ENCODE assay signal across 18 cellular contexts in the genomic region with DNA sequence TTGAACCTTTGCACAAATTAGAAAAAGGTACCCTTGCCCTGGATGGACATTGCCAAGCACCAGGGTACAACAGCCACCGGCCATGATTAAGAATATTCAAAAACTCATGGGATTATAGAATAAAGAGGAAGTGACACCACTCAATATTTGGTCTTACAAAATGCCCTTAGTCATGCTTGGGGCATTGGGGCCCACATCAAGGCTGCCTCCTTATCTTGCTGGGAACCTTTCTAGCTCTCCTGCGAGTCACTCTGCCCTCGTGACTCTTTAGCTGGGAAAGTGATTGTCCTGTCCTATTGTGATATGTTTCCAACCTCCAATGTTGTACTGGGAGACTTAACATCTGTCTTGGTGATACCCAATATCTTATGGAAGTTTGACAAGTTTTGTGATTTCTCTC. TPM values are rescaled to one million over a fixed set of nuclear protein-coding genes. Genes with fewer than 3 reads are reported as not detected.
DNase-seq lines count a peak whose midpoint lies in the region; ATAC-seq, FAIRE-seq and TF ChIP-seq lines count a peak whose summit lies in the region.
"Had no signal": no experiment of that assay in that cellular context is flagged by ENCODE, and none has a peak within 500 bp of the region (broad histone marks: within the 10 kb centered on the region; RNA-seq: fewer than 3 reads in every experiment).

No MANE protein-coding gene starts in this region.

- no peak for FAIRE-seq in endothelial cell of umbilical vein (lab: Jason Lieb, UNC)
- FAIRE-seq: A204.1, kidney had no signal

- dilution Hi-C loops in endothelial cell of umbilical vein (cut with MboI; ENCODE audit: extremely low pct_ligation_motif_present, low sequenced_read_pairs): no loop called here

- BruUV-seq in MCF 10A (replicated peaks; lab: Mats Ljungman, UMichigan) (no TSS peak), PC-3 (replicated peaks; lab: Mats Ljungman, UMichigan) (no TSS peak), endothelial cell of umbilical vein (replicated peaks; lab: Mats Ljungman, UMichigan) (no TSS peak)

- no peaks in the 10 kb centered on the region for H3K9me3 ChIP-seq in breast epithelium
- H3K9me3 ChIP-seq in PC-3 (ENCODE audit: low read length): no peaks in the 10 kb centered on the region
- no peaks in the 10 kb centered on the region for H3K9me3 ChIP-seq in endothelial cell of umbilical vein (replicated peaks; ENCODE audit: control insufficient read depth, insufficient read depth, low read length)
- H3K9me3 ChIP-seq in thyroid gland: no peaks in the 10 kb centered on the region
- H3K9me3 ChIP-seq in uterus: no peaks in the 10 kb centered on the region

- H3K27me3 ChIP-seq in breast epithelium (no peaks in the 10 kb centered on the region), PC-3 (ENCODE audit: low read length) (no peaks in the 10 kb centered on the region), endothelial cell of umbilical vein (ENCODE audit: control insufficient read depth in 2 of 2, insufficient read depth in 2 of 2, low read length in 2 of 2) (no peaks in the 10 kb centered on the region), thyroid gland (no peaks in the 10 kb centered on the region), uterus (no peaks in the 10 kb centered on the region)

- H3K79me2 ChIP-seq in PC-3 (ENCODE audit: low read length) (no peaks in the 10 kb centered on the region), endothelial cell of umbilical vein (ENCODE audit: control insufficient read depth, insufficient read depth, low read length) (no peaks in the 10 kb centered on the region)

- TF ChIP-seq POLR2A in breast epithelium (IDR thresholded peaks at IDR 0.05) (no peak), endothelial cell of umbilical vein (IDR thresholded peaks at IDR 0.05; ENCODE audit: low read depth, low read length) (no peak), thyroid gland (IDR thresholded peaks at IDR 0.05) (no peak), uterus (IDR thresholded peaks at IDR 0.05) (no peak)

- no peaks in the 10 kb centered on the region for H3K9me1 ChIP-seq in endothelial cell of umbilical vein (replicated peaks; ENCODE audit: control insufficient read depth, extremely low read depth, insufficient read depth, low read length)

- no peaks in the 10 kb centered on the region for H4K20me1 ChIP-seq in PC-3 (ENCODE audit: low read length)
- H4K20me1 ChIP-seq in endothelial cell of umbilical vein (replicated peaks; ENCODE audit: control insufficient read depth, extremely low read depth, insufficient read depth, low read length): no peaks in the 10 kb centered on the region

- DNase-seq in MCF 10A (ENCODE audit: unreplicated experiment): peak; percentile 21
- no peak for DNase-seq in breast epithelium (ENCODE audit: low spot score in 2 of 2)
- peak; percentile 21 for DNase-seq in PC-3
- no peak for DNase-seq in endothelial cell of umbilical vein (ENCODE audit: low read depth, low spot score)
- no peak for DNase-seq in thyroid gland
- no peak for DNase-seq in uterus
- no peak for DNase-seq in iPS-NIHi7 (ENCODE audit: extremely low spot score)
- no peak for DNase-seq in GOT3 (lab: John Stamatoyannopoulos, UW)
- DNase-seq: activated CD4-positive, alpha-beta T cell treated with anti-CD3 and anti-CD28 coated beads for 1 hour; activated T-cell treated with anti-CD3 and anti-CD28 coated beads, Interleukin-2, amount 50 U/mL, for 24 hours; COR-L47; cortex of kidney; foreskin melanocyte; kidney; NCI-H2029 had no signal

- H3K9me2 ChIP-seq in PC-3 (replicated peaks; ENCODE audit: low read length): no peaks in the 10 kb centered on the region

- H3K27ac ChIP-seq in breast epithelium (no peak overlapping the region), PC-3 (ENCODE audit: low read length) (no peak overlapping the region), endothelial cell of umbilical vein (ENCODE audit: insufficient read depth, low read depth, low read length) (no peak overlapping the region), thyroid gland (peak overlapping the region; percentile 80 to 92 (median 82)), uterus (peak overlapping the region in 1 of 2 donors; percentile 62)

- WGBS in thyroid gland, 2 donors: 87 to 92% methylated on average over 3 of the region's 3 CpGs

- no peak for ATAC-seq in PC-3
- ATAC-seq: SK-N-SH treated with all-trans-retinoic acid at 6 μM for 48 hours had no signal

- no peaks in the 10 kb centered on the region for H3K9me3 Mint-ChIP-seq in MCF 10A (ENCODE audit: unreplicated experiment)
- H3K9me3 Mint-ChIP-seq: activated T-cell treated with anti-CD3 and anti-CD28 coated beads, Interleukin-2, amount 50 U/mL, for 24 hours; IgD-negative memory B cell had no signal

- no peaks in the 10 kb centered on the region for H3F3A ChIP-seq in PC-3 (ENCODE audit: low read length, unreplicated experiment)

- no peak overlapping the region for H3K9ac ChIP-seq in PC-3 (ENCODE audit: low read length)
- H3K9ac ChIP-seq in endothelial cell of umbilical vein (replicated peaks; ENCODE audit: extremely low read depth, insufficient read depth, low read length): no peak overlapping the region

- intact Hi-C loops in MCF 10A (cut with micrococcal nuclease) (no loop called here), breast epithelium (cut with DNase I; ENCODE audit: low total_unique reads) (no loop called here), PC-3 (cut with micrococcal nuclease) (no loop called here), endothelial cell of umbilical vein (cut with micrococcal nuclease) (no loop called here), thyroid gland (cut with DNase I) (no loop called here), uterus (cut with DNase I; ENCODE audit: low total_unique reads) (no loop called here)

- no peak for TF ChIP-seq CTCF in MCF 10A (IDR thresholded peaks at IDR 0.05; ENCODE audit: unreplicated experiment)
- no peak for TF ChIP-seq CTCF in breast epithelium (IDR thresholded peaks at IDR 0.05)
- no peak for TF ChIP-seq CTCF in PC-3 (conservative IDR thresholded peaks at IDR 0.05; ENCODE audit: low read depth, low read length)
- no peak for TF ChIP-seq CTCF in endothelial cell of umbilical vein (IDR thresholded peaks at IDR 0.05; ENCODE audit: extremely low read depth in 1 of 2, insufficient read depth in 1 of 2, low read depth in 1 of 2, low read length in 2 of 2)
- no peak for TF ChIP-seq CTCF in thyroid gland (IDR thresholded peaks at IDR 0.05)
- TF ChIP-seq CTCF in uterus (IDR thresholded peaks at IDR 0.05): no peak

- H3K4me1 Mint-ChIP-seq in MCF 10A (ENCODE audit: insufficient read depth, unreplicated experiment): peaks cover 14% of the 10 kb centered on the region

- H2AFZ ChIP-seq in PC-3 (ENCODE audit: low read length) (no peak overlapping the region), endothelial cell of umbilical vein (ENCODE audit: low read depth, low read length) (no peak overlapping the region)

- POLR2A ChIA-PET in MCF 10A (lab: Yijun Ruan, JAX) (interaction anchor here (1.9 to 2.2 kb wide), 2 partner anchors 18 to 166 kb away, joined by 4 to 8 read pairs; no protein-coding TSS in a partner anchor), PC-3 (lab: Charles Lee; ENCODE audit: unreplicated experiment) (no interaction called here), endothelial cell of umbilical vein (lab: Charles Lee) (no interaction called here)

- H3K27ac Mint-ChIP-seq in MCF 10A (ENCODE audit: low read depth, unreplicated experiment): no peak overlapping the region
- H3K27ac Mint-ChIP-seq: activated T-cell treated with anti-CD3 and anti-CD28 coated beads, Interleukin-2, amount 50 U/mL, for 24 hours; IgD-negative memory B cell had no signal

- H3K36me3 Mint-ChIP-seq in MCF 10A (ENCODE audit: insufficient read depth, unreplicated experiment): no peaks in the 10 kb centered on the region

- H3K4me3 ChIP-seq in breast epithelium (no peak overlapping the region), PC-3 (ENCODE audit: low read length) (no peak overlapping the region), endothelial cell of umbilical vein (replicated peaks in 1 of 3; ENCODE audit: insufficient read depth in 1 of 3, low read depth in 1 of 3, low read length in 3 of 3) (no peak overlapping the region), thyroid gland (replicated peaks in 1 of 3) (no peak overlapping the region), uterus (no peak overlapping the region)

- CTCF ChIA-PET in MCF 10A (lab: Yijun Ruan, JAX) (interaction anchor here (0.6 to 6.2 kb wide), 14 partner anchors 9 to 302 kb away, joined by 3 to 76 read pairs (median 4); a partner anchor contains a TSS), PC-3 (lab: Charles Lee) (no interaction called here), endothelial cell of umbilical vein (lab: Charles Lee) (interaction anchor here (0.7 to 2.3 kb wide), 3 partner anchors 166 to 175 kb away, joined by 3 to 18 read pairs (median 11); no protein-coding TSS in a partner anchor)

- no peaks in the 10 kb centered on the region for H3K27me3 Mint-ChIP-seq in MCF 10A (ENCODE audit: insufficient read depth, unreplicated experiment)
- H3K27me3 Mint-ChIP-seq: activated T-cell treated with anti-CD3 and anti-CD28 coated beads, Interleukin-2, amount 50 U/mL, for 24 hours; IgD-negative memory B cell had no signal

- no peak overlapping the region for H3K4me3 Mint-ChIP-seq in MCF 10A (ENCODE audit: unreplicated experiment)
- H3K4me3 Mint-ChIP-seq: activated T-cell treated with anti-CD3 and anti-CD28 coated beads, Interleukin-2, amount 50 U/mL, for 24 hours; IgD-negative memory B cell had no signal

- H3K4me2 ChIP-seq in PC-3 (ENCODE audit: low read length) (no peak overlapping the region), endothelial cell of umbilical vein (ENCODE audit: insufficient read depth, low read length) (no peak overlapping the region)

- no peaks in the 10 kb centered on the region for H3K4me1 ChIP-seq in breast epithelium
- H3K4me1 ChIP-seq in PC-3 (ENCODE audit: insufficient read depth, low read length): no peaks in the 10 kb centered on the region; the same call in 1 of the 2 replicates
- no peaks in the 10 kb centered on the region for H3K4me1 ChIP-seq in endothelial cell of umbilical vein (ENCODE audit: control insufficient read depth, extremely low read depth, insufficient read depth, low read length)
- H3K4me1 ChIP-seq in thyroid gland: peaks cover 26 to 49% of the 10 kb centered on the region in 2 donors
- H3K4me1 ChIP-seq in uterus: no peaks in the 10 kb centered on the region

- H3K36me3 ChIP-seq in breast epithelium: no peaks in the 10 kb centered on the region
- H3K36me3 ChIP-seq in PC-3 (ENCODE audit: low read depth, low read length): no peaks in the 10 kb centered on the region
- H3K36me3 ChIP-seq in endothelial cell of umbilical vein (ENCODE audit: control insufficient read depth in 2 of 2, extremely low read depth in 1 of 2, insufficient read depth in 2 of 2, low read length in 2 of 2): no peaks in the 10 kb centered on the region
- no peaks in the 10 kb centered on the region for H3K36me3 ChIP-seq in thyroid gland
- H3K36me3 ChIP-seq in uterus: no peaks in the 10 kb centered on the region

RNA-seq across cellular contexts. Expression of a gene that starts 57.8 kb away (rescaled TPM):
- total RNA-seq in MCF 10A (2022) (35.0 and 49.4 TPM in 2 replicates), breast epithelium (10 to 100 TPM; 27.5 to 33.3 (median 29.7) TPM), PC-3 (2014; rRNA removed) (20.7 and 24.4 TPM in 2 replicates), endothelial cell of umbilical vein (32.1 and 33.4 TPM in 2 replicates), thyroid gland (10 to 100 TPM; 31.4 to 51.7 (median 39.7) TPM), uterus (10 to 100 TPM; 28.2 to 52.4 (median 35.9) TPM)
- 11.1 and 13.3 TPM in 2 replicates for polyA plus RNA-seq in endothelial cell of umbilical vein
- polyA plus RNA-seq in endothelial cell of umbilical vein (2011; cell fraction: cytosol; rRNA removed): 11.2 and 11.6 TPM in 2 replicates
- 8.5 and 8.6 TPM in 2 replicates for polyA plus RNA-seq in endothelial cell of umbilical vein (2011; cell fraction: nucleus; rRNA removed)
- 12.4 and 15.7 TPM in 2 replicates for polyA plus RNA-seq in endothelial cell of umbilical vein (2012)
- 54.5 and 63.9 TPM in 2 replicates for polyA minus RNA-seq in endothelial cell of umbilical vein
- 32.1 TPM for polyA minus RNA-seq in endothelial cell of umbilical vein (2011; cell fraction: cytosol; rRNA and poly(A)+ RNA removed)
- polyA minus RNA-seq in endothelial cell of umbilical vein (2011; cell fraction: nucleus; rRNA and poly(A)+ RNA removed): 12.3 TPM in 2 replicates

Comparison
In these comparisons a context has a peak if more than half of its experiments do, and no peak if none do; other contexts are left out.
1. DNase-seq: peak in MCF 10A (single experiment) and PC-3 (single experiment); none in breast epithelium (0 of 2), endothelial cell of umbilical vein (single experiment), thyroid gland (0 of 2), uterus (0 of 2), iPS-NIHi7 (single experiment) and GOT3 (single experiment).
2. H3K27ac ChIP-seq: peak in thyroid gland (3 of 3); none in breast epithelium (0 of 2), PC-3 (single experiment) and endothelial cell of umbilical vein (single experiment).